ENCODE assay signal across 11 cellular contexts in genomic region chr1:155968670-155969069, GRCh38. TPM values are rescaled to one million over a fixed set of nuclear protein-coding genes. Genes with fewer than 3 reads are reported as not detected.
DNase-seq lines count a peak whose midpoint lies in the region; TF ChIP-seq lines count a peak whose summit lies in the region.
"Had no signal": no experiment of that assay in that cellular context is flagged by ENCODE, and none has a peak within 500 bp of the region (broad histone marks: within the 10 kb centered on the region; RNA-seq: fewer than 3 reads in every experiment).

No MANE protein-coding gene starts in this region.

- H3K4me3 Mint-ChIP-seq in T-helper 2 cell treated with Interferon-gamma antibody and Interleukin-4, amounts not matched to agents 5 μg/mL and 100 μg/mL, for 36 hours = peak overlapping the region; percentile 78

- H3K27me3 Mint-ChIP-seq in T-helper 2 cell treated with Interferon-gamma antibody and Interleukin-4, amounts not matched to agents 5 μg/mL and 100 μg/mL, for 36 hours (ENCODE audit: low read depth) = no peaks in the 10 kb centered on the region

- H3K4me1 Mint-ChIP-seq in T-helper 2 cell treated with Interferon-gamma antibody and Interleukin-4, amounts not matched to agents 5 μg/mL and 100 μg/mL, for 36 hours (ENCODE audit: low read depth) = peaks cover 71% of the 10 kb centered on the region

- H3K27me3 ChIP-seq in liver (ENCODE audit: control insufficient read depth in 4 of 4, insufficient read depth in 4 of 4, low read length in 3 of 4) = no peaks in the 10 kb centered on the region

- H3K9me3 Mint-ChIP-seq in T-helper 2 cell treated with Interferon-gamma antibody and Interleukin-4, amounts not matched to agents 5 μg/mL and 100 μg/mL, for 36 hours = no peaks in the 10 kb centered on the region

- peak overlapping the region; percentile 91 for H3K27ac Mint-ChIP-seq in T-helper 2 cell treated with Interferon-gamma antibody and Interleukin-4, amounts not matched to agents 5 μg/mL and 100 μg/mL, for 36 hours

- no peaks in the 10 kb centered on the region for H3K9me3 ChIP-seq in liver (ENCODE audit: control insufficient read depth in 4 of 4, low read length in 3 of 4)

- DNase-seq in T-helper 2 cell treated with Interferon-gamma antibody and Interleukin-4, amounts not matched to agents 5 μg/mL and 100 μg/mL, for 36 hours (ENCODE audit: low spot score) = no peak
- DNase-seq in T-helper 2 cell (no peak), anterior cingulate cortex (lab: John Stamatoyannopoulos, UW) (peak in 54 of 58 donors; percentile 35 to 91 (median 80)), superior temporal gyrus (ENCODE audit: extremely low spot score) (peak; percentile 89), NOMO-1 treated with dmso at 0.1 percent for 144 hours (lab: John Stamatoyannopoulos, UW; ENCODE audit: unreplicated experiment) (no peak), iPS-NIHi7 (ENCODE audit: extremely low spot score) (no peak), HT-29 (ENCODE audit: low spot score) (no peak)
- DNase-seq: MM.1S had no signal

- TF ChIP-seq RAD21 in liver (IDR thresholded peaks at IDR 0.05) = no peak

- H3K27ac ChIP-seq in liver (ENCODE audit: low read depth in 1 of 2, low read length in 2 of 2) = peak overlapping the region; percentile 5 to 25
- H3K27ac ChIP-seq: C4-2B, parathyroid adenoma had no signal

- peaks cover 72% of the 10 kb centered on the region for H3K36me3 Mint-ChIP-seq in T-helper 2 cell treated with Interferon-gamma antibody and Interleukin-4, amounts not matched to agents 5 μg/mL and 100 μg/mL, for 36 hours (ENCODE audit: low read depth)

- peaks cover 2 to 4% (median 2%) of the 10 kb centered on the region in 4 donors for H3K36me3 ChIP-seq in liver (ENCODE audit: control insufficient read depth in 4 of 4, insufficient read depth in 3 of 4, low read depth in 1 of 4, low read length in 3 of 4)

- 77% methylated on average over 3 of the region's 3 CpGs for WGBS in liver

- no peak overlapping the region for H3K4me3 ChIP-seq in liver (ENCODE audit: low read depth in 1 of 3, low read length in 3 of 3)

- peaks cover 7 to 39% (median 19%) of the 10 kb centered on the region in 4 donors for H3K4me1 ChIP-seq in liver (ENCODE audit: control insufficient read depth in 4 of 4, insufficient read depth in 4 of 4, low read length in 3 of 4)
- H3K4me1 ChIP-seq: parathyroid adenoma had no signal

- H3K9ac ChIP-seq in liver (ENCODE audit: low read depth in 1 of 2, low read length in 2 of 2) = no peak overlapping the region
- H3K9ac ChIP-seq: parathyroid adenoma had no signal

- no peak for TF ChIP-seq CTCF in liver (IDR thresholded peaks at IDR 0.05; ENCODE audit: low read depth, low read length, missing input control)

TF ChIP-seq in liver, 16 proteins besides CTCF, POLR2A, EP300 and RAD21:
- TF ChIP-seq GABPA (IDR thresholded peaks at IDR 0.05 in 1 of 2, conservative IDR thresholded peaks at IDR 0.05 in 1 of 2) (no peak), ATF3 (IDR thresholded peaks at IDR 0.05) (no peak), NR2F2 (IDR thresholded peaks at IDR 0.05) (no peak), HNF4A (conservative IDR thresholded peaks at IDR 0.05) (no peak), JUND (IDR thresholded peaks at IDR 0.05) (no peak), SP1 (IDR thresholded peaks at IDR 0.05) (no peak), MAX (IDR thresholded peaks at IDR 0.05) (no peak), HNF4G (IDR thresholded peaks at IDR 0.05) (no peak), TAF1 (conservative IDR thresholded peaks at IDR 0.05) (no peak), RXRA (IDR thresholded peaks at IDR 0.05) (no peak), EGR1 (IDR thresholded peaks at IDR 0.05; ENCODE audit: low read depth in 2 of 2) (no peak), FOXA2 (IDR thresholded peaks at IDR 0.05) (no peak), YY1 (IDR thresholded peaks at IDR 0.05) (no peak), REST (IDR thresholded peaks at IDR 0.05) (no peak), FOXA1 (IDR thresholded peaks at IDR 0.05) (no peak), ZBTB33 (IDR thresholded peaks at IDR 0.05) (no peak)

RNA-seq across cellular contexts. Expression of gene ARHGEF2, which starts 9.7 kb away (rescaled TPM):
- 10 to 100 TPM; 14.1 to 59.1 TPM for total RNA-seq in liver
- polyA plus RNA-seq in liver = 1 to 10 TPM; 3.2 to 6.4 TPM
- 150 and 179 TPM in 2 replicates for total RNA-seq in HT-29 (2014; rRNA removed; shearing (Covaris generic))

RNA-seq across cellular contexts. Expression of gene RXFP4, which starts 27.2 kb away (rescaled TPM):
- total RNA-seq in liver = not detected
- polyA plus RNA-seq in liver = not detected
- 0.47 and 3.1 TPM in 2 replicates for total RNA-seq in HT-29 (2014; rRNA removed; shearing (Covaris generic))

RNA-seq across cellular contexts. Expression of gene KHDC4, which starts 34.5 kb away (rescaled TPM):
- total RNA-seq in liver = 10 to 100 TPM; 18.2 to 32.6 TPM
- polyA plus RNA-seq in liver = 10 to 100 TPM in 1 of 2 donors, 1 to 10 TPM in 1; 8.4 to 11.3 TPM
- total RNA-seq in HT-29 (2014; rRNA removed; shearing (Covaris generic)) = 44.4 and 53.6 TPM in 2 replicates

RNA-seq across cellular contexts. Expression of gene SSR2, which starts 52.1 kb away (rescaled TPM):
- total RNA-seq in liver = 100 to 1,000 TPM; 101 to 264 TPM
- 100 to 1,000 TPM in 1 of 2 donors, 10 to 100 TPM in 1; 93.1 to 245 TPM for polyA plus RNA-seq in liver
- total RNA-seq in HT-29 (2014; rRNA removed; shearing (Covaris generic)) = 227 and 261 TPM in 2 replicates

RNA-seq across cellular contexts. Expression of gene RIT1, which starts 57.5 kb away (rescaled TPM):
- total RNA-seq in liver = 10 to 100 TPM; 11.3 to 14.3 TPM
- polyA plus RNA-seq in liver = 1 to 10 TPM; 3.1 to 4.9 TPM
- 6.5 and 14.8 TPM in 2 replicates for total RNA-seq in HT-29 (2014; rRNA removed; shearing (Covaris generic))

Comparison
In these comparisons a context has a peak if more than half of its experiments do, and no peak if none do; other contexts are left out.
1. DNase-seq: peak in anterior cingulate cortex (54 of 58) and superior temporal gyrus (single experiment); none in T-helper 2 cell treated with Interferon-gamma antibody and Interleukin-4, amounts not matched to agents 5 μg/mL and 100 μg/mL, for 36 hours (single experiment), T-helper 2 cell (0 of 5), NOMO-1 treated with dmso at 0.1 percent for 144 hours (single experiment), iPS-NIHi7 (single experiment) and HT-29 (single experiment).